ENCODE assay signal across 12 cellular contexts in the genomic region with DNA sequence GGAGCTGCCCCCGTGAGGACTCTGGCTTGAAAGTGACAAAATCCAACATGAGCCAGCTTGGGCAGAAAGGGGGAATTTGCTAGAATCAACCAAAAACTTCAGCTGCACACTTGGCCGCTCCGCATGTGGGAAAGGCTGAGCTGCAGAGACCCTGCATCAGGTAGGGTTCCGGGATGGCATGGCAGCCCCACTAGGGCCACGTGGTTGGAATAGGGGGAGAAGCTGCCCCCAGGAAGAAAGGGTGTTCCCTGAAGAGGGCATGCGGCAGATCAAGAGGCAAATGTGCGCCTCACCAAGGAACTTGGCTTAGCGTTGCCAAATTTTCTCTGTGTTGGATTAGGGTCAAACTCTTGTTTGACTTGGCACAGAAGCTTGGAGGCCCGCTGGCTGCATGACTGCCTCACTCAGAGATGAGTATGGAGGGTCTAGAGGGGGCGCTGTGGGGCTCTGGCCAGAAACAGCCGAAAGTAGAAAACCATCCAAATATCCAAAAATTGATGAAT. TPM values are rescaled to one million over a fixed set of nuclear protein-coding genes. Genes with fewer than 3 reads are reported as not detected.
A peak's percentile ranks its signal among the peaks of the same experiment; 100 is the strongest.
DNase-seq lines count a peak whose midpoint lies in the region; ATAC-seq and TF ChIP-seq lines count a peak whose summit lies in the region.
"Had no signal": no experiment of that assay in that cellular context is flagged by ENCODE, and none has a peak within 500 bp of the region (broad histone marks: within the 10 kb centered on the region; RNA-seq: fewer than 3 reads in every experiment).

No MANE protein-coding gene starts in this region.

- H3K27ac ChIP-seq in GM23338 (ENCODE audit: low read depth): no peak overlapping the region
- no peak overlapping the region for H3K27ac ChIP-seq in endodermal cell (ENCODE audit: low read depth, low read length)
- no peak overlapping the region for H3K27ac ChIP-seq in osteoblast (ENCODE audit: low read depth, low read length)
- H3K27ac ChIP-seq: esophagus muscularis mucosa had no signal

- peak overlapping the region; percentile 86 for H2AFZ ChIP-seq in GM23338
- no peak overlapping the region for H2AFZ ChIP-seq in osteoblast (ENCODE audit: low read length)

- no peak overlapping the region for H3K9ac ChIP-seq in endodermal cell (ENCODE audit: extremely low read depth, low read length, poor library complexity, severe bottlenecking)

- H3K4me3 ChIP-seq in GM23338: no peak overlapping the region
- no peak overlapping the region for H3K4me3 ChIP-seq in endodermal cell (ENCODE audit: low read length)
- H3K4me3 ChIP-seq in osteoblast (ENCODE audit: insufficient read depth, low read length): no peak overlapping the region
- H3K4me3 ChIP-seq: esophagus muscularis mucosa had no signal

- H4K20me1 ChIP-seq in GM23338 (replicated peaks; ENCODE audit: insufficient read depth): no peaks in the 10 kb centered on the region
- H4K20me1 ChIP-seq in osteoblast (ENCODE audit: insufficient read depth, low read length): no peaks in the 10 kb centered on the region

- no peaks in the 10 kb centered on the region for H3K27me3 ChIP-seq in GM23338 (ENCODE audit: insufficient read depth)
- no peaks in the 10 kb centered on the region for H3K27me3 ChIP-seq in endodermal cell (ENCODE audit: control insufficient read depth, insufficient read depth, low read length, poor library complexity, severe bottlenecking)
- peaks cover under 1% of the 10 kb centered on the region for H3K27me3 ChIP-seq in osteoblast (ENCODE audit: insufficient read depth, low read length)
- H3K27me3 ChIP-seq: esophagus muscularis mucosa had no signal

- no peaks in the 10 kb centered on the region for H3F3A ChIP-seq in GM23338 (replicated peaks; ENCODE audit: low read depth)

- H3K36me3 ChIP-seq in GM23338 (ENCODE audit: insufficient read depth) (no peaks in the 10 kb centered on the region), endodermal cell (ENCODE audit: control insufficient read depth, insufficient read depth, low read length) (no peaks in the 10 kb centered on the region), osteoblast (ENCODE audit: insufficient read depth, low read length) (no peaks in the 10 kb centered on the region)
- H3K36me3 ChIP-seq: esophagus muscularis mucosa had no signal

- H3K4me1 Mint-ChIP-seq in GM23338 (no peaks in the 10 kb centered on the region), endodermal cell (no peaks in the 10 kb centered on the region), endothelial cell (ENCODE audit: unreplicated experiment) (peaks cover 4% of the 10 kb centered on the region)

- peaks cover 4% of the 10 kb centered on the region; the same call in 1 of the 2 replicates for H3K4me1 ChIP-seq in GM23338 (ENCODE audit: insufficient read depth)
- H3K4me1 ChIP-seq in endodermal cell (ENCODE audit: control insufficient read depth, insufficient read depth, low read length): no peaks in the 10 kb centered on the region
- H3K4me1 ChIP-seq in osteoblast (ENCODE audit: insufficient read depth, low read length): peaks cover 11% of the 10 kb centered on the region

- H3K9me3 Mint-ChIP-seq in GM23338 (no peaks in the 10 kb centered on the region), endodermal cell (no peaks in the 10 kb centered on the region), endothelial cell (ENCODE audit: unreplicated experiment) (no peaks in the 10 kb centered on the region)

- 0 out of 2 replicates have a peak, but pooled peaks cover 3% of the 10 kb centered on the region for H3K9me2 ChIP-seq in GM23338 (ENCODE audit: insufficient read depth)

- no peaks in the 10 kb centered on the region for H3K9me3 ChIP-seq in endodermal cell (ENCODE audit: control insufficient read depth, low read length)
- H3K9me3 ChIP-seq in osteoblast (ENCODE audit: low read depth, low read length): no peaks in the 10 kb centered on the region
- H3K9me3 ChIP-seq: esophagus muscularis mucosa had no signal

- TF ChIP-seq CTCF in GM23338 (conservative IDR thresholded peaks at IDR 0.05; ENCODE audit: low read depth in 2 of 2) (peak; percentile 69 to 72), endodermal cell (conservative IDR thresholded peaks at IDR 0.05) (peak; percentile 71), osteoblast (IDR thresholded peaks at IDR 0.05; ENCODE audit: extremely low read depth, low read depth, low read length) (peak; percentile 41), endothelial cell (IDR thresholded peaks at IDR 0.05; ENCODE audit: unreplicated experiment) (no peak)

- ATAC-seq in GM23338 (peak; percentile 76), HG03460 (IDR thresholded peaks at IDR 0.05; ENCODE audit: unreplicated experiment) (no peak)

- H3K79me2 ChIP-seq in GM23338 (replicated peaks; ENCODE audit: insufficient read depth) (no peaks in the 10 kb centered on the region), osteoblast (ENCODE audit: insufficient read depth, low read length) (no peaks in the 10 kb centered on the region)

- DNase-seq in GM23338 (ENCODE audit: low spot score) (peak; percentile 73), NCI-H1694 (lab: John Stamatoyannopoulos, UW) (peak; percentile 84), endodermal cell (peak; percentile 86), osteoblast (ENCODE audit: insufficient read length, low spot score, missing footprints) (peak; percentile 84), NCI-H345 treated with DMSO at 0.1 percent for 48 hours (lab: John Stamatoyannopoulos, UW; ENCODE audit: unreplicated experiment) (no peak), endothelial cell (ENCODE audit: low spot score) (no peak)
- no peak for DNase-seq in stimulated activated CD4-positive, alpha-beta T cell treated with anti-CD3 and anti-CD28 coated beads, Interleukin-4, amount 100 ng/mL, for 4 hours
- DNase-seq: central memory CD4-positive, alpha-beta T cell; occipital lobe; stimulated activated naive CD4-positive, alpha-beta T cell had no signal

- H3K36me3 Mint-ChIP-seq in GM23338 (ENCODE audit: low read depth): no peaks in the 10 kb centered on the region
- H3K36me3 Mint-ChIP-seq in endodermal cell (ENCODE audit: low read depth): no peaks in the 10 kb centered on the region
- no peaks in the 10 kb centered on the region for H3K36me3 Mint-ChIP-seq in endothelial cell (ENCODE audit: low read depth, unreplicated experiment)

- no peak overlapping the region for H3K27ac Mint-ChIP-seq in GM23338
- no peak overlapping the region for H3K27ac Mint-ChIP-seq in endodermal cell
- H3K27ac Mint-ChIP-seq in endothelial cell (ENCODE audit: unreplicated experiment): no peak overlapping the region

- 90 to 94% methylated on average over 8 to 11 of the region's 11 CpGs for WGBS in endodermal cell (ENCODE audit: insufficient coverage in 1 of 2, insufficient read length in 1 of 2), 2 experiments

- peaks cover 3% of the 10 kb centered on the region for H3K27me3 Mint-ChIP-seq in GM23338 (ENCODE audit: insufficient read depth, low read depth, poor library complexity)
- no peaks in the 10 kb centered on the region for H3K27me3 Mint-ChIP-seq in endodermal cell (ENCODE audit: insufficient read depth)
- peaks cover 4% of the 10 kb centered on the region for H3K27me3 Mint-ChIP-seq in endothelial cell (ENCODE audit: unreplicated experiment)

- no peak overlapping the region for H3K4me2 ChIP-seq in GM23338
- H3K4me2 ChIP-seq in osteoblast (ENCODE audit: insufficient read depth, low read length): no peak overlapping the region

- H3K4me3 Mint-ChIP-seq in GM23338: no peak overlapping the region
- no peak overlapping the region for H3K4me3 Mint-ChIP-seq in endodermal cell
- H3K4me3 Mint-ChIP-seq in endothelial cell (ENCODE audit: unreplicated experiment): no peak overlapping the region

TF ChIP-seq in GM23338, 12 proteins besides CTCF, POLR2A, EP300 and RAD21 (continues in another document):
- TF ChIP-seq POLR2AphosphoS5 (IDR thresholded peaks at IDR 0.05; ENCODE audit: low read depth): no peak

RNA-seq across cellular contexts. Expression of gene WFIKKN2, which starts 29.2 kb away (rescaled TPM):
- not detected in 2 replicates for total RNA-seq in GM23338 (2014; rRNA removed; shearing (Covaris generic))
- not detected in 2 replicates for polyA plus RNA-seq in GM23338 (2016; fragmentation: Nextera tagmentation; extraction: Ambion mirVana)
- total RNA-seq in endodermal cell (under 1 TPM; 0.29 to 0.35 TPM), osteoblast (under 0.01 TPM in 1 of 2 replicates, not detected in the other), endothelial cell (ENCODE audit: unreplicated experiment) (not detected)
- 0.25 TPM for polyA plus RNA-seq in endodermal cell (2013, experiment 1 of 2)
- 0.29 TPM for polyA plus RNA-seq in endodermal cell (2013, experiment 2 of 2)

RNA-seq across cellular contexts. Expression of gene ANKRD40CL, which starts 38.9 kb away (rescaled TPM):
- not detected in 2 replicates for total RNA-seq in GM23338 (2014; rRNA removed; shearing (Covaris generic))
- polyA plus RNA-seq in GM23338 (2016; fragmentation: Nextera tagmentation; extraction: Ambion mirVana): not detected in 2 replicates
- total RNA-seq in endodermal cell: not detected
- polyA plus RNA-seq in endodermal cell (2013, experiment 1 of 2): not detected
- polyA plus RNA-seq in endodermal cell (2013, experiment 2 of 2): not detected
- total RNA-seq in osteoblast: 0.36 TPM in 1 of 2 replicates, not detected in the other
- total RNA-seq in endothelial cell (ENCODE audit: unreplicated experiment): not detected
- total RNA-seq: occipital lobe had no signal

RNA-seq across cellular contexts. Expression of gene TOB1, which starts 60.0 kb away (rescaled TPM):
- 12.1 and 15.3 TPM in 2 replicates for total RNA-seq in GM23338 (2014; rRNA removed; shearing (Covaris generic))
- 41.2 and 46.9 TPM in 2 replicates for polyA plus RNA-seq in GM23338 (2016; fragmentation: Nextera tagmentation; extraction: Ambion mirVana)
- 10 to 100 TPM; 35.5 to 36.3 TPM for total RNA-seq in endodermal cell
- 45.3 TPM for polyA plus RNA-seq in endodermal cell (2013, experiment 1 of 2)
- polyA plus RNA-seq in endodermal cell (2013, experiment 2 of 2): 45.3 TPM
- total RNA-seq in osteoblast: 18.8 and 21.5 TPM in 2 replicates
- 15.5 TPM for total RNA-seq in endothelial cell (ENCODE audit: unreplicated experiment)

Comparison
In these comparisons a context has a peak if more than half of its experiments do, and no peak if none do; other contexts are left out.
1. DNase-seq: peak in GM23338 (single experiment), NCI-H1694 (single experiment), endodermal cell (single experiment) and osteoblast (single experiment); none in NCI-H345 treated with DMSO at 0.1 percent for 48 hours (single experiment), endothelial cell (single experiment) and stimulated activated CD4-positive, alpha-beta T cell treated with anti-CD3 and anti-CD28 coated beads, Interleukin-4, amount 100 ng/mL, for 4 hours (0 of 2).